ENCODE assay signal across 8 cellular contexts in genomic region chr1:40784141-40784770, GRCh38. TPM values are rescaled to one million over a fixed set of nuclear protein-coding genes. Genes with fewer than 3 reads are reported as not detected.
DNase-seq lines count a peak whose midpoint lies in the region; ATAC-seq, FAIRE-seq and TF ChIP-seq lines count a peak whose summit lies in the region.

No MANE protein-coding gene starts in this region.

- peaks cover 40% of the 10 kb centered on the region for H3K27me3 ChIP-seq in AG04450 (ENCODE audit: control insufficient read depth, insufficient read depth, low read length)
- peaks cover 42% of the 10 kb centered on the region for H3K27me3 ChIP-seq in HUES48 (ENCODE audit: control insufficient read depth, insufficient read depth, low read length)
- peaks cover 9% of the 10 kb centered on the region for H3K27me3 ChIP-seq in bronchial epithelial cell (ENCODE audit: control insufficient read depth, insufficient read depth, low read length)

- POLR2A ChIA-PET in AG04450 (lab: Yijun Ruan, JAX), result no interaction called here

- H3K4me3 ChIP-seq in AG04450 (ENCODE audit: low read depth, low read length) (peak overlapping the region; percentile 22; the same call in 1 of the 2 replicates), HUES48 (ENCODE audit: low read depth, low read length) (peak overlapping the region; percentile 55; the same call in 1 of the 2 replicates), bronchial epithelial cell (ENCODE audit: low read depth, low read length) (peak overlapping the region; percentile 9), mucosa of descending colon (no peak overlapping the region)

- no peak for TF ChIP-seq CTCF in AG04450 (IDR thresholded peaks at IDR 0.05; ENCODE audit: low read depth, low read length)
- no peak for TF ChIP-seq CTCF in bronchial epithelial cell (IDR thresholded peaks at IDR 0.05; ENCODE audit: insufficient read depth, low read length, severe bottlenecking)
- TF ChIP-seq CTCF in mucosa of descending colon (IDR thresholded peaks at IDR 0.05), result no peak

- no peak overlapping the region for H3K27ac ChIP-seq in AG04450 (ENCODE audit: low read depth, low read length)
- no peak overlapping the region for H3K27ac ChIP-seq in HUES48 (ENCODE audit: low read depth, low read length)

- CTCF ChIA-PET in AG04450 (lab: Charles Lee), result no interaction called here

- DNase-seq in AG04450 (ENCODE audit: low read depth, low spot score) (no peak), bronchial epithelial cell (ENCODE audit: low read depth) (no peak), mucosa of descending colon (peak in 1 of 3 donors; percentile 32), activated gamma-delta T cell treated with Interleukin-2 at 50 U/mL for 16 hours (no peak)
- no peak for DNase-seq in central memory CD4-positive, alpha-beta T cell

- intact Hi-C loops in mucosa of descending colon (cut with DNase I, micrococcal nuclease), result no loop called here

- H3K36me3 ChIP-seq in HUES48 (ENCODE audit: control insufficient read depth, insufficient read depth, low read length) (no peaks in the 10 kb centered on the region), bronchial epithelial cell (ENCODE audit: control insufficient read depth, insufficient read depth, low read length) (no peaks in the 10 kb centered on the region), mucosa of descending colon (ENCODE audit: low read depth) (no peaks in the 10 kb centered on the region)

- H3K4me1 ChIP-seq in HUES48 (ENCODE audit: control insufficient read depth, insufficient read depth, low read length) (peaks cover 6% of the 10 kb centered on the region), mucosa of descending colon (ENCODE audit: low read depth) (peaks cover 10% of the 10 kb centered on the region)

- ATAC-seq in mucosa of descending colon (peak; percentile 19), HG02870 (IDR thresholded peaks at IDR 0.05; ENCODE audit: unreplicated experiment) (no peak), GM18870 (IDR thresholded peaks at IDR 0.05; ENCODE audit: unreplicated experiment) (no peak)

- FAIRE-seq in bronchial epithelial cell (lab: Jason Lieb, UNC), result no peak

- H3K9me3 ChIP-seq in AG04450 (ENCODE audit: control insufficient read depth, insufficient read depth, low read length), result no peaks in the 10 kb centered on the region; the same call in 1 of the 2 replicates
- H3K9me3 ChIP-seq in HUES48 (ENCODE audit: control insufficient read depth, insufficient read depth, low read length), result no peaks in the 10 kb centered on the region
- H3K9me3 ChIP-seq in mucosa of descending colon, result no peaks in the 10 kb centered on the region

- no peak overlapping the region for H3K9ac ChIP-seq in HUES48 (ENCODE audit: low read depth, low read length)

RNA-seq across cellular contexts. Expression of gene KCNQ4, which starts 0.7 kb away (rescaled TPM):
- polyA plus RNA-seq in AG04450 (2011; rRNA removed), result 0.04 TPM in 1 of 2 replicates, not detected in the other
- polyA minus RNA-seq in AG04450 (2011; rRNA and poly(A)+ RNA removed), result not detected in 2 replicates
- total RNA-seq in bronchial epithelial cell, result under 0.01 TPM in 2 replicates
- total RNA-seq in mucosa of descending colon, result 10 to 100 TPM in 1 of 3 donors, 1 to 10 TPM in 2; 1.3 to 13.0 (median 2.3) TPM
